ENCODE assay signal across 9 cellular contexts in the genomic region with DNA sequence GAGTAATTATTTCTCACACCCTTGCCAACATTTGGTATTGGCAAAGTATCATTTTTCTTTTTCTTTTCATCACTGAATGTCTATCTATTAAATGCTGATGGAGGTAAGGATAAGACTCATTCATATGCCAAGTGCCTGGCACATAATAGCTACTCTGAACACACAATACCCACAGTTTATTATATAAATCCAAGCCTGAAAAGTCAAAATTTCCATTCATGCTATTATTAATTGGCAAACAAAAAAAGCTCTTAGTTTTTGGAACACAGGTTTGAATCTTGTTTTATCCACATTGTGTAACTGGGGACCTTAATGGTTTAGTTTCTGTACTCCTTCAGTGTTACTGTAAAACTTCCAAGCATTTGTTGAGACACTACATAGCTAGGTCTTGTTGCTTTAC.
"Had no signal": no experiment of that assay in that cellular context is flagged by ENCODE, and none has a peak within 500 bp of the region (broad histone marks: within the 10 kb centered on the region; RNA-seq: fewer than 3 reads in every experiment).

No MANE protein-coding gene starts in this region.

- H3K9me3 ChIP-seq: HAP-1 had no signal

- H3K27ac ChIP-seq: GM23248, HL-60 had no signal

- DNase-seq: GM23248, GOT3, H7, HFFc6, KBM-7 had no signal

- FAIRE-seq: HepG2 had no signal

- H3K4me3 ChIP-seq: GM23248, HAP-1 had no signal

- ATAC-seq: HCT116, HepG2 had no signal
